ENCODE assay signal across 25 cellular contexts in the genomic region with DNA sequence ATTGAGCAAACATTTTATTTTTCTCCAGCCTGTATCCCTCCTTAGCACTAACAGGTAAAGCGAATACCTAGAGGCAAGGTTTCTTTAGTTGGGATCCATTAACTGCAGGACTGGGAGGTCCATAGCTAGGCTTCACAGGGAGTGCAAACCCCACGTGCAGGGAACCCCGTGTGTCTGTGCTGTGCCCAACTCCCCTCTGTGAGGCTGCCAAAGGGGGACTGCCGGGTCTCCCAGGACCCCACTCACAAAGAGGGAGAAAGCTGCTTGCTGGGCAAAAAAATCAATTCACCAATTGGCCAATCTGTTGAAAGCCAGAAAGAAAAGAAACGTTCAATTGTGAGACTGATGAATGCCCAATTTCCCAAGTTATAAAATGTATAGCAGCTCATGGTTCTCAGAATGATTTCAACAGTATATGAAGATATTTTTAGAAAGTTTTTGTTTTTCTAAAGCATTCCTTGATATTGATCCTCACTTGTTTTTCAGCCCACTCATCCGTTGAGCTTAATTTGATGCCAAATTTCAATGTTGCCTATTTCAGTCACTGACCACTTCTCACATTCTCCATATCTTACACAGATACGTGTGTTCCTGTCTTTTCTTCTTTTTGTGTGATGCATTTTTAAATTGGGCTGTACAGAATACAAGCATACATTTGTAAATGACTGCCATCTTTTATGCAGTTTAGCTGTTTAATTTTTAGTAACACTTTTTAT.
DNase-seq lines count a peak whose midpoint lies in the region; TF ChIP-seq lines count a peak whose summit lies in the region.
"Had no signal": no experiment of that assay in that cellular context is flagged by ENCODE, and none has a peak within 500 bp of the region (broad histone marks: within the 10 kb centered on the region; RNA-seq: fewer than 3 reads in every experiment).

No MANE protein-coding gene starts in this region.

- no peaks in the 10 kb centered on the region for H3K9me3 Mint-ChIP-seq in activated naive CD4-positive, alpha-beta T cell treated with anti-CD3 and anti-CD28 coated beads for 36 hours
- H3K9me3 Mint-ChIP-seq: activated naive CD8-positive, alpha-beta T cell treated with anti-CD3 and anti-CD28 coated beads, Interleukin-2, amount 10 ng/mL, durations not matched to agents 7 days and 5 days; WTC11 had no signal

- TF ChIP-seq CTCF in MM.1S (IDR thresholded peaks at IDR 0.05; ENCODE audit: low read length): no peak
- TF ChIP-seq CTCF in fibroblast of lung (conservative IDR thresholded peaks at IDR 0.05 in 1 of 2, IDR thresholded peaks at IDR 0.05 in 1 of 2; ENCODE audit: low read depth in 1 of 2, low read length in 2 of 2): no peak
- TF ChIP-seq CTCF in RWPE1 (conservative IDR thresholded peaks at IDR 0.05; ENCODE audit: low read depth): no peak

- H3K79me2 ChIP-seq in MM.1S (ENCODE audit: low read length): no peaks in the 10 kb centered on the region
- no peaks in the 10 kb centered on the region for H3K79me2 ChIP-seq in fibroblast of lung (ENCODE audit: control insufficient read depth, insufficient read depth, low read length)

- H3K27me3 Mint-ChIP-seq in activated naive CD4-positive, alpha-beta T cell treated with anti-CD3 and anti-CD28 coated beads for 36 hours (ENCODE audit: low read depth): no peaks in the 10 kb centered on the region
- H3K27me3 Mint-ChIP-seq: activated naive CD8-positive, alpha-beta T cell treated with anti-CD3 and anti-CD28 coated beads, Interleukin-2, amount 10 ng/mL, durations not matched to agents 7 days and 5 days had no signal

- H3K9ac ChIP-seq in MM.1S (ENCODE audit: low read length) (no peak overlapping the region), fibroblast of lung (ENCODE audit: insufficient read depth, low read length) (no peak overlapping the region), skeletal muscle satellite cell (ENCODE audit: low read depth, low read length) (peak overlapping the region; percentile 73)

- intact Hi-C loops in activated naive CD4-positive, alpha-beta T cell treated with anti-CD3 and anti-CD28 coated beads for 36 hours (cut with micrococcal nuclease): loop anchor here (2.0 kb wide), 1 partner anchor 56 kb away; no protein-coding TSS in a partner anchor

- CTCF ChIA-PET in activated naive CD4-positive, alpha-beta T cell treated with anti-CD3 and anti-CD28 coated beads for 36 hours (lab: Charles Lee): interaction anchor here (0.6 to 13.6 kb wide), 27 partner anchors 8 to 350 kb away, joined by 3 to 361 read pairs (median 6); no protein-coding TSS in a partner anchor
- CTCF ChIA-PET in RWPE1 (lab: Yijun Ruan, JAX): interaction anchor here (0.7 to 1.4 kb wide), 2 partner anchors 22 to 404 kb away, joined by 3 to 4 read pairs; no protein-coding TSS in a partner anchor

- POLR2A ChIA-PET in RWPE1 (lab: Yijun Ruan, JAX; ENCODE audit: low non-redundant PET): no interaction called here

- H3K36me3 ChIP-seq in MM.1S (replicated peaks; ENCODE audit: insufficient read depth, low read length) (no peaks in the 10 kb centered on the region), fibroblast of lung (ENCODE audit: control insufficient read depth, insufficient read depth, low read length) (no peaks in the 10 kb centered on the region), skeletal muscle satellite cell (ENCODE audit: insufficient read depth, low read length) (no peaks in the 10 kb centered on the region)
- H3K36me3 ChIP-seq: cardiac muscle cell, gastrocnemius medialis had no signal

- H3K36me3 Mint-ChIP-seq in activated naive CD4-positive, alpha-beta T cell treated with anti-CD3 and anti-CD28 coated beads for 36 hours (ENCODE audit: low read depth): no peaks in the 10 kb centered on the region
- H3K36me3 Mint-ChIP-seq: IgD-negative memory B cell, WTC11 had no signal

- no peak overlapping the region for H3K4me3 Mint-ChIP-seq in activated naive CD4-positive, alpha-beta T cell treated with anti-CD3 and anti-CD28 coated beads for 36 hours
- H3K4me3 Mint-ChIP-seq: activated naive CD8-positive, alpha-beta T cell treated with anti-CD3 and anti-CD28 coated beads, Interleukin-2, amount 10 ng/mL, durations not matched to agents 7 days and 5 days; IgD-negative memory B cell; WTC11 had no signal

- DNase-seq in activated naive CD4-positive, alpha-beta T cell treated with anti-CD3 and anti-CD28 coated beads for 36 hours: no peak
- no peak for DNase-seq in activated naive CD4-positive, alpha-beta T cell treated with Interleukin-2 at 50 U/mL for 16 hours
- DNase-seq in MM.1S (no peak), fibroblast of lung (ENCODE audit: low read depth in 2 of 2) (peak; percentile 42 to 70), NCI-H345 treated with DMSO at 0.1 percent for 48 hours (lab: John Stamatoyannopoulos, UW; ENCODE audit: unreplicated experiment) (no peak), RWPE1 (ENCODE audit: low spot score) (no peak), NCI-H2029 treated with DMSO at 0.1 percent for 48 hours (lab: John Stamatoyannopoulos, UW) (no peak)
- DNase-seq: activated CD4-positive, alpha-beta T cell treated with anti-CD3 and anti-CD28 coated beads, Interleukin-2, amount 50 U/mL, for 48 hours; activated naive CD8-positive, alpha-beta T cell treated with anti-CD3 and anti-CD28 coated beads, Interleukin-2, amount 10 ng/mL, durations not matched to agents 7 days and 5 days; activated T-cell treated with anti-CD3 and anti-CD28 coated beads, Interleukin-2, amount 50 U/mL, for 1 hour; dermis blood vessel endothelial cell; gastrocnemius medialis; GOT3; kidney glomerular epithelial cell; NCI-H1694 treated with DMSO at 0.1 percent for 48 hours; NCI-H82; occipital lobe; SIG-M5; testis had no signal

- no peak overlapping the region for H3K4me2 ChIP-seq in MM.1S (ENCODE audit: low read depth, low read length)
- H3K4me2 ChIP-seq in fibroblast of lung (ENCODE audit: extremely low read depth, insufficient read depth, low read length): no peak overlapping the region
- peak overlapping the region; percentile 44 for H3K4me2 ChIP-seq in skeletal muscle satellite cell (ENCODE audit: low read length)
- H3K4me2 ChIP-seq: A549 had no signal

- H3K4me3 ChIP-seq in MM.1S (ENCODE audit: low read length) (no peak overlapping the region), fibroblast of lung (replicated peaks in 1 of 4; ENCODE audit: control extremely low read depth in 1 of 4, insufficient read depth in 1 of 4, low read depth in 3 of 4, low read length in 4 of 4) (no peak overlapping the region), skeletal muscle satellite cell (ENCODE audit: low read length) (no peak overlapping the region)
- H3K4me3 ChIP-seq: A549, cardiac muscle cell, gastrocnemius medialis, GM12878, testis had no signal

- peak overlapping the region; percentile 66; the same call in 1 of the 2 replicates for H3K27ac ChIP-seq in MM.1S (ENCODE audit: low read length)
- H3K27ac ChIP-seq in fibroblast of lung (ENCODE audit: insufficient read depth, low read length): peak overlapping the region; percentile 51
- H3K27ac ChIP-seq in RWPE1: no peak overlapping the region
- H3K27ac ChIP-seq: A549, cardiac muscle cell, gastrocnemius medialis, testis had no signal

- H3K27me3 ChIP-seq in MM.1S (replicated peaks; ENCODE audit: insufficient read depth, low read length) (no peaks in the 10 kb centered on the region), fibroblast of lung (ENCODE audit: control insufficient read depth, insufficient read depth, low read length) (no peaks in the 10 kb centered on the region), skeletal muscle satellite cell (ENCODE audit: control insufficient read depth, insufficient read depth, low read length) (no peaks in the 10 kb centered on the region)
- H3K27me3 ChIP-seq: cardiac muscle cell, gastrocnemius medialis, testis had no signal

- H3K27ac Mint-ChIP-seq in activated naive CD4-positive, alpha-beta T cell treated with anti-CD3 and anti-CD28 coated beads for 36 hours: peak overlapping the region; percentile 62
- H3K27ac Mint-ChIP-seq: activated naive CD8-positive, alpha-beta T cell treated with anti-CD3 and anti-CD28 coated beads, Interleukin-2, amount 10 ng/mL, durations not matched to agents 7 days and 5 days; IgD-negative memory B cell; WTC11 had no signal

- no peaks in the 10 kb centered on the region for H3K9me3 ChIP-seq in MM.1S (replicated peaks; ENCODE audit: insufficient read depth, low read length)
- no peaks in the 10 kb centered on the region for H3K9me3 ChIP-seq in fibroblast of lung (ENCODE audit: control insufficient read depth, insufficient read depth, low read depth, low read length)
- no peaks in the 10 kb centered on the region for H3K9me3 ChIP-seq in skeletal muscle satellite cell (replicated peaks; ENCODE audit: low read length)
- H3K9me3 ChIP-seq: A549, gastrocnemius medialis, testis had no signal

- no peaks in the 10 kb centered on the region for H3K9me2 ChIP-seq in MM.1S (replicated peaks; ENCODE audit: insufficient read depth, low read length)

- no peak overlapping the region for H2AFZ ChIP-seq in MM.1S (ENCODE audit: low read length)
- no peak overlapping the region for H2AFZ ChIP-seq in fibroblast of lung (ENCODE audit: low read length)

- H3K4me1 ChIP-seq in MM.1S (ENCODE audit: low read length) (peaks cover 47% of the 10 kb centered on the region), fibroblast of lung (ENCODE audit: control insufficient read depth, extremely low read depth, insufficient read depth, low read length) (peaks cover 23% of the 10 kb centered on the region), skeletal muscle satellite cell (ENCODE audit: control insufficient read depth, insufficient read depth, low read length) (peaks cover 49% of the 10 kb centered on the region)
- H3K4me1 ChIP-seq: A549, testis had no signal

- H4K20me1 ChIP-seq in MM.1S (ENCODE audit: insufficient read depth, low read length): no peaks in the 10 kb centered on the region
- H4K20me1 ChIP-seq in fibroblast of lung (ENCODE audit: control insufficient read depth, extremely low read depth, insufficient read depth, low read length): no peaks in the 10 kb centered on the region

- H3K4me1 Mint-ChIP-seq in activated naive CD4-positive, alpha-beta T cell treated with anti-CD3 and anti-CD28 coated beads for 36 hours (ENCODE audit: low read depth): peaks cover 62% of the 10 kb centered on the region

- peaks cover 27% of the 10 kb centered on the region for H3F3A ChIP-seq in MM.1S (ENCODE audit: insufficient read depth, low read length)

Comparison
In these comparisons a context has a peak if more than half of its experiments do, and no peak if none do; other contexts are left out.
1. DNase-seq: peak in fibroblast of lung (2 of 2); none in activated naive CD4-positive, alpha-beta T cell treated with anti-CD3 and anti-CD28 coated beads for 36 hours (single experiment), activated naive CD4-positive, alpha-beta T cell treated with Interleukin-2 at 50 U/mL for 16 hours (single experiment), MM.1S (single experiment), NCI-H345 treated with DMSO at 0.1 percent for 48 hours (single experiment), RWPE1 (single experiment) and NCI-H2029 treated with DMSO at 0.1 percent for 48 hours (single experiment).